In the genomic region with DNA sequence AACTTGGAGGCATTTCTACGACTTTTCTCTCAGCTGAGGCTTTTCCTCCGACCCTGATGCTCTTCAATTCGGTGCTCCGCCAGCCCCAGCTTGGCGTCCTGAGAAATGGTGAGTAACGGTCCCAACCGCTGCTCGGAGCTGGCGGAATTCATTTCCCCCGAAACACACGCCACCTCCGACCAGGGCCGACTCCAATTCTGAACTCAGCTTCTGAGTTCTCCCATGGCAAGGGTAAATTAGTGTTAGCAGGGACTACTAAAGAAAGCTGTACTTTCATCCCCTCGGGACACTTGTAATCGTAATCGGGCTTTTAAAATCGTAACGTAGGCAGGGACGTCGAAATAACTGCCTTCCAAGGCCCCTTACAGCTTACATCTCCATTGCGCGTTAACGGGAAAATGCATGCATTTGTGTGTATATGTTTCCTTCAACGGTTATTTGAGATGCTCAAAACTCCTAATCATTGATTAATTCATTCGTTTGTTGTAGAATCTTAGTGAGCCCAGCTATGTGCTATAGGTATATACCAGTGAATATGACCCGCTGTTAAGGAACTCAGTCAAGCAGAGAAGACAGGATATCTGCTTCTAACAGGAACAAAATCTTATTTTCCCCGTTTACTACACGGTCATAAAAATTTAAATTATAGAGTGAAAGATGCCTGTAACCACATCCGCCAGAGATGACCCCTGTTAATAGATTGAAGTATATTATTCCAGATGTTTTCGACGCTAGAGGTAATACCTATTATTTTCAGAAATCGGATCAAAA, we compare ENCODE assay signal across 8 cellular contexts. TPM values are rescaled to one million over a fixed set of nuclear protein-coding genes. Genes with fewer than 3 reads are reported as not detected.
DNase-seq lines count a peak whose midpoint lies in the region; ATAC-seq and TF ChIP-seq lines count a peak whose summit lies in the region.

No MANE protein-coding gene starts in this region.

- peak overlapping the region; percentile 90 for H3K4me3 ChIP-seq in AG04450 (ENCODE audit: low read depth, low read length)
- peak overlapping the region; percentile 99 for H3K4me3 ChIP-seq in iPS-15b (ENCODE audit: low read depth, low read length)
- H3K4me3 ChIP-seq in subcutaneous abdominal adipose tissue (ENCODE audit: low read depth in 1 of 5, low read length in 5 of 5) = peak overlapping the region; percentile 55 to 92 (median 89)

- peaks cover 5% of the 10 kb centered on the region for H3K4me1 ChIP-seq in iPS-15b (ENCODE audit: control insufficient read depth, insufficient read depth, low read length)
- peaks cover 2 to 23% (median 16%) of the 10 kb centered on the region in 5 donors for H3K4me1 ChIP-seq in subcutaneous abdominal adipose tissue (ENCODE audit: control insufficient read depth in 5 of 5, insufficient read depth in 5 of 5, low read length in 5 of 5)

- POLR2A ChIA-PET in AG04450 (lab: Yijun Ruan, JAX) = interaction anchor here (0.5 to 1.5 kb wide), 6 partner anchors 74 to 572 kb away, joined by 3 to 8 read pairs (median 5); partner anchors contain the start of gene ATF3

- H3K27me3 ChIP-seq in AG04450 (ENCODE audit: control insufficient read depth, insufficient read depth, low read length) = no peaks in the 10 kb centered on the region
- no peaks in the 10 kb centered on the region for H3K27me3 ChIP-seq in iPS-15b (ENCODE audit: control insufficient read depth, insufficient read depth, low read length)
- no peaks in the 10 kb centered on the region for H3K27me3 ChIP-seq in subcutaneous abdominal adipose tissue (ENCODE audit: control insufficient read depth in 5 of 5, insufficient read depth in 4 of 5, low read length in 5 of 5)

- H3K9ac ChIP-seq in iPS-15b (ENCODE audit: low read depth, low read length) (peak overlapping the region; percentile 91), subcutaneous abdominal adipose tissue (ENCODE audit: low read length in 5 of 5) (peak overlapping the region in 4 of 5 donors; percentile 62 to 81 (median 70))

- H3K36me3 ChIP-seq in iPS-15b (ENCODE audit: control insufficient read depth, insufficient read depth, low read length) = peaks cover 4% of the 10 kb centered on the region
- H3K36me3 ChIP-seq in subcutaneous abdominal adipose tissue (ENCODE audit: control insufficient read depth in 5 of 5, insufficient read depth in 5 of 5, low read length in 5 of 5) = no peaks in the 10 kb centered on the region

- CTCF ChIA-PET in AG04450 (lab: Charles Lee) = interaction anchor here (0.5 to 7.4 kb wide), 106 partner anchors 10 to 632 kb away, joined by 3 to 304 read pairs (median 5); partner anchors contain the start of genes NENF and PPP2R5A

- no peak overlapping the region for H3K27ac ChIP-seq in AG04450 (ENCODE audit: low read depth, low read length)
- peak overlapping the region; percentile 79 for H3K27ac ChIP-seq in VCaP
- H3K27ac ChIP-seq in subcutaneous abdominal adipose tissue (ENCODE audit: low read depth, low read length) = no peak overlapping the region

- TF ChIP-seq CTCF in AG04450 (IDR thresholded peaks at IDR 0.05; ENCODE audit: low read depth, low read length) = no peak
- no peak for TF ChIP-seq CTCF in VCaP (conservative IDR thresholded peaks at IDR 0.05)

- H3K9me3 ChIP-seq in AG04450 (ENCODE audit: control insufficient read depth, insufficient read depth, low read length) (no peaks in the 10 kb centered on the region), iPS-15b (ENCODE audit: control insufficient read depth, insufficient read depth, low read length) (no peaks in the 10 kb centered on the region), subcutaneous abdominal adipose tissue (ENCODE audit: control insufficient read depth in 5 of 5, low read length in 5 of 5) (no peaks in the 10 kb centered on the region)

- DNase-seq in AG04450 (ENCODE audit: low read depth, low spot score) (no peak), AG08396 (ENCODE audit: low spot score) (no peak), SKM-1 (lab: John Stamatoyannopoulos, UW; ENCODE audit: unreplicated experiment) (no peak)

- ATAC-seq in GM18858 (IDR thresholded peaks at IDR 0.05; ENCODE audit: unreplicated experiment) = peak; percentile 2
- peak; percentile 2 for ATAC-seq in HG03060 (IDR thresholded peaks at IDR 0.05; ENCODE audit: low read depth, unreplicated experiment)

RNA-seq across cellular contexts. Expression of gene DTL, which starts 0.5 kb away (rescaled TPM):
- 4.0 and 6.0 TPM in 2 replicates for polyA plus RNA-seq in AG04450 (2011; rRNA removed)
- 6.8 and 11.2 TPM in 2 replicates for polyA minus RNA-seq in AG04450 (2011; rRNA and poly(A)+ RNA removed)

RNA-seq across cellular contexts. Expression of gene INTS7, which starts 0.7 kb away (rescaled TPM):
- polyA plus RNA-seq in AG04450 (2011; rRNA removed) = 17.9 and 20.1 TPM in 2 replicates
- 37.5 and 50.3 TPM in 2 replicates for polyA minus RNA-seq in AG04450 (2011; rRNA and poly(A)+ RNA removed)
